ENCODE assay signal across 11 cellular contexts in genomic region chr13:29196409-29197074, GRCh38.
DNase-seq lines count a peak whose midpoint lies in the region; ATAC-seq and TF ChIP-seq lines count a peak whose summit lies in the region.
"Had no signal": no experiment of that assay in that cellular context is flagged by ENCODE, and none has a peak within 500 bp of the region (broad histone marks: within the 10 kb centered on the region; RNA-seq: fewer than 3 reads in every experiment).

No MANE protein-coding gene starts in this region.

- H3K27me3 Mint-ChIP-seq in stimulated activated memory B cell treated with anti-CD40 and anti-IgM and Interleukin-4, amounts not matched to agents 10 μg/mL and 1 μg/mL and 100 μg/mL, for 72 hours: no peaks in the 10 kb centered on the region

- H3K27ac Mint-ChIP-seq in stimulated activated memory B cell treated with anti-CD40 and anti-IgM and Interleukin-4, amounts not matched to agents 10 μg/mL and 1 μg/mL and 100 μg/mL, for 72 hours: no peak overlapping the region

- DNase-seq in omental fat pad (ENCODE audit: low spot score) (no peak), DMS79 treated with DMSO at 0.1 percent for 48 hours (lab: John Stamatoyannopoulos, UW) (no peak), NCI-H1048 (lab: John Stamatoyannopoulos, UW) (no peak)
- DNase-seq: amniotic stem cell, hypothalamus, NCI-H446 treated with DMSO at 0.1 percent for 48 hours, retina had no signal

- H3K9me3 Mint-ChIP-seq in stimulated activated memory B cell treated with anti-CD40 and anti-IgM and Interleukin-4, amounts not matched to agents 10 μg/mL and 1 μg/mL and 100 μg/mL, for 72 hours: peaks cover 15% of the 10 kb centered on the region

- no peak for TF ChIP-seq CTCF in omental fat pad (IDR thresholded peaks at IDR 0.05)

- no peaks in the 10 kb centered on the region for H3K36me3 Mint-ChIP-seq in stimulated activated memory B cell treated with anti-CD40 and anti-IgM and Interleukin-4, amounts not matched to agents 10 μg/mL and 1 μg/mL and 100 μg/mL, for 72 hours

- no peak overlapping the region for H3K4me3 Mint-ChIP-seq in stimulated activated memory B cell treated with anti-CD40 and anti-IgM and Interleukin-4, amounts not matched to agents 10 μg/mL and 1 μg/mL and 100 μg/mL, for 72 hours

- peak; percentile 81 for ATAC-seq in GM19043 (IDR thresholded peaks at IDR 0.05; ENCODE audit: low read depth, unreplicated experiment)
- peak; percentile 78 for ATAC-seq in HG02588 (IDR thresholded peaks at IDR 0.05; ENCODE audit: unreplicated experiment)
- peak; percentile 96 for ATAC-seq in HG03342 (IDR thresholded peaks at IDR 0.05; ENCODE audit: unreplicated experiment)
- ATAC-seq in stimulated activated memory B cell treated with anti-CD40 and anti-IgM and Interleukin-4, amounts not matched to agents 10 μg/mL and 1 μg/mL and 100 μg/mL, for 72 hours: peak; percentile 88
- no peak for ATAC-seq in omental fat pad (ENCODE audit: low FRiP score)

- H3K4me1 Mint-ChIP-seq in stimulated activated memory B cell treated with anti-CD40 and anti-IgM and Interleukin-4, amounts not matched to agents 10 μg/mL and 1 μg/mL and 100 μg/mL, for 72 hours: no peaks in the 10 kb centered on the region
